ENCODE assay signal across 18 cellular contexts in genomic region chr17:80908776-80909175, GRCh38.
A peak's percentile ranks its signal among the peaks of the same experiment; 100 is the strongest.
DNase-seq lines count a peak whose midpoint lies in the region; ATAC-seq and TF ChIP-seq lines count a peak whose summit lies in the region.
"Had no signal": no experiment of that assay in that cellular context is flagged by ENCODE, and none has a peak within 500 bp of the region (broad histone marks: within the 10 kb centered on the region; RNA-seq: fewer than 3 reads in every experiment).

No MANE protein-coding gene starts in this region.

- H3K4me3 ChIP-seq in MM.1S (ENCODE audit: low read length), result no peak overlapping the region
- H3K4me3 ChIP-seq: A549, GM23248, SJCRH30 had no signal

- H3K27me3 Mint-ChIP-seq in chondrocyte (ENCODE audit: low read depth), result no peaks in the 10 kb centered on the region
- H3K27me3 Mint-ChIP-seq: CD4-positive, alpha-beta T cell had no signal

- ATAC-seq in Right ventricle myocardium inferior (no peak), GM21717 (IDR thresholded peaks at IDR 0.05; ENCODE audit: unreplicated experiment) (no peak), HG02840 (IDR thresholded peaks at IDR 0.05; ENCODE audit: low FRiP score, unreplicated experiment) (no peak)
- no peak for ATAC-seq in stimulated activated effector memory CD8-positive, alpha-beta T cell treated with anti-CD3 and anti-CD28 coated beads, Interleukin-12 subunit alpha, Interleukin-12 subunit beta, amount 100 ng/mL, for 72 hours
- ATAC-seq: A549 had no signal

- no peak overlapping the region for H3K27ac Mint-ChIP-seq in chondrocyte (ENCODE audit: unreplicated experiment)
- peak overlapping the region; percentile 45 for H3K27ac Mint-ChIP-seq in stimulated activated effector memory CD8-positive, alpha-beta T cell treated with anti-CD3 and anti-CD28 coated beads, Interleukin-12 subunit alpha, Interleukin-12 subunit beta, amount 100 ng/mL, for 72 hours
- H3K27ac Mint-ChIP-seq: CD4-positive, alpha-beta T cell had no signal

- peaks cover 20% of the 10 kb centered on the region for H3K36me3 Mint-ChIP-seq in chondrocyte (ENCODE audit: low read depth)
- peaks cover 97% of the 10 kb centered on the region for H3K36me3 Mint-ChIP-seq in stimulated activated effector memory CD8-positive, alpha-beta T cell treated with anti-CD3 and anti-CD28 coated beads, Interleukin-12 subunit alpha, Interleukin-12 subunit beta, amount 100 ng/mL, for 72 hours

- H3F3A ChIP-seq in MM.1S (ENCODE audit: insufficient read depth, low read length), result peaks cover 44% of the 10 kb centered on the region

- H2AFZ ChIP-seq in MM.1S (ENCODE audit: low read length), result no peak overlapping the region
- H2AFZ ChIP-seq: GM23248 had no signal

- peaks cover 7% of the 10 kb centered on the region for H3K4me1 Mint-ChIP-seq in chondrocyte (ENCODE audit: low read depth)
- H3K4me1 Mint-ChIP-seq in stimulated activated effector memory CD8-positive, alpha-beta T cell treated with anti-CD3 and anti-CD28 coated beads, Interleukin-12 subunit alpha, Interleukin-12 subunit beta, amount 100 ng/mL, for 72 hours, result no peaks in the 10 kb centered on the region

- H3K9ac ChIP-seq in MM.1S (ENCODE audit: low read length), result no peak overlapping the region
- H3K9ac ChIP-seq: GM23248 had no signal

- peak overlapping the region; percentile 97; the same call in 1 of the 2 replicates for H3K27ac ChIP-seq in MM.1S (ENCODE audit: low read length)
- H3K27ac ChIP-seq: A549, GM23248, HL-60, SJCRH30 had no signal

- H3K4me2 ChIP-seq in MM.1S (ENCODE audit: low read depth, low read length), result no peak overlapping the region
- H3K4me2 ChIP-seq: A549 had no signal

- TF ChIP-seq CTCF in MM.1S (IDR thresholded peaks at IDR 0.05; ENCODE audit: low read length) (no peak), chondrocyte (IDR thresholded peaks at IDR 0.05) (no peak)

- H3K4me3 Mint-ChIP-seq in chondrocyte (ENCODE audit: unreplicated experiment), result no peak overlapping the region
- no peak overlapping the region for H3K4me3 Mint-ChIP-seq in stimulated activated effector memory CD8-positive, alpha-beta T cell treated with anti-CD3 and anti-CD28 coated beads, Interleukin-12 subunit alpha, Interleukin-12 subunit beta, amount 100 ng/mL, for 72 hours
- H3K4me3 Mint-ChIP-seq: CD4-positive, alpha-beta T cell had no signal

- H3K36me3 ChIP-seq in MM.1S (replicated peaks; ENCODE audit: insufficient read depth, low read length), result no peaks in the 10 kb centered on the region

- H3K9me3 Mint-ChIP-seq in chondrocyte (ENCODE audit: low read depth), result no peaks in the 10 kb centered on the region
- H3K9me3 Mint-ChIP-seq in stimulated activated effector memory CD8-positive, alpha-beta T cell treated with anti-CD3 and anti-CD28 coated beads, Interleukin-12 subunit alpha, Interleukin-12 subunit beta, amount 100 ng/mL, for 72 hours, result no peaks in the 10 kb centered on the region
- H3K9me3 Mint-ChIP-seq: CD4-positive, alpha-beta T cell had no signal

- no peaks in the 10 kb centered on the region for H3K27me3 ChIP-seq in MM.1S (replicated peaks; ENCODE audit: insufficient read depth, low read length)
- H3K27me3 ChIP-seq: SJCRH30 had no signal

- no peaks in the 10 kb centered on the region for H3K79me2 ChIP-seq in MM.1S (ENCODE audit: low read length)

- intact Hi-C loops in Right ventricle myocardium inferior (cut with DNase I), result no loop called here
- intact Hi-C loops in cardiac septum (cut with DNase I), result no loop called here

- H3K4me1 ChIP-seq in MM.1S (ENCODE audit: low read length), result peaks cover 47% of the 10 kb centered on the region
- H3K4me1 ChIP-seq: A549, SJCRH30 had no signal

- peak; percentile 45 for DNase-seq in Right ventricle myocardium inferior (ENCODE audit: missing footprints)
- no peak for DNase-seq in cardiac septum (ENCODE audit: low spot score)
- no peak for DNase-seq in MM.1S
- DNase-seq in chondrocyte (ENCODE audit: low spot score), result peak; percentile 66
- DNase-seq in stimulated activated effector memory CD8-positive, alpha-beta T cell treated with anti-CD3 and anti-CD28 coated beads, Interleukin-12 subunit alpha, Interleukin-12 subunit beta, amount 100 ng/mL, for 72 hours (ENCODE audit: low spot score in 2 of 2), result no peak
- no peak for DNase-seq in hippocampal formation (lab: John Stamatoyannopoulos, UW)
- DNase-seq: CD4-positive, alpha-beta T cell; DMS53; GM23248; HCEC 1CT; NCI-H2081 treated with DMSO at 0.1 percent for 48 hours; NCI-H2227 treated with DMSO at 0.1 percent for 48 hours; NCI-H524; SJCRH30 had no signal

- no peaks in the 10 kb centered on the region for H3K9me3 ChIP-seq in MM.1S (replicated peaks; ENCODE audit: insufficient read depth, low read length)
- H3K9me3 ChIP-seq: A549, SJCRH30 had no signal

- H3K9me2 ChIP-seq in MM.1S (replicated peaks; ENCODE audit: insufficient read depth, low read length), result no peaks in the 10 kb centered on the region

- no peaks in the 10 kb centered on the region for H4K20me1 ChIP-seq in MM.1S (ENCODE audit: insufficient read depth, low read length)

Comparison
In these comparisons a context has a peak if more than half of its experiments do, and no peak if none do; other contexts are left out.
1. DNase-seq: peak in Right ventricle myocardium inferior (single experiment) and chondrocyte (single experiment); none in cardiac septum (single experiment), MM.1S (single experiment), stimulated activated effector memory CD8-positive, alpha-beta T cell treated with anti-CD3 and anti-CD28 coated beads, Interleukin-12 subunit alpha, Interleukin-12 subunit beta, amount 100 ng/mL, for 72 hours (0 of 2) and hippocampal formation (0 of 2).